8 cellular contexts compared by ENCODE assay signal in genomic region chr2:37625781-37626548, GRCh38. TPM values are rescaled to one million over a fixed set of nuclear protein-coding genes. Genes with fewer than 3 reads are reported as not detected.
DNase-seq lines count a peak whose midpoint lies in the region; ATAC-seq, FAIRE-seq and TF ChIP-seq lines count a peak whose summit lies in the region.

No MANE protein-coding gene starts in this region.

- H3K36me3 Mint-ChIP-seq in T-cell (peaks cover 18% of the 10 kb centered on the region), brain (no peaks in the 10 kb centered on the region)

- POLR2A ChIA-PET in T-cell (lab: Charles Lee): interaction anchor here in 1 of 2 donors (0.6 to 0.7 kb wide), 2 partner anchors 39 to 303 kb away, joined by 3 read pairs; no protein-coding TSS in a partner anchor

- WGBS in small intestine, 3 donors: 55 to 76% (median 59%) methylated on average over 12 of the region's 12 CpGs

- no peak overlapping the region for H3K4me3 ChIP-seq in small intestine (ENCODE audit: low read depth in 1 of 2, low read length in 2 of 2)
- H3K4me3 ChIP-seq in breast epithelium: no peak overlapping the region

- intact Hi-C loops in breast epithelium (cut with DNase I; ENCODE audit: low total_unique reads): no loop called here

- peak; percentile 42 to 45 (median 42) for DNase-seq in stimulated activated CD4-positive, alpha-beta T cell treated with anti-CD3 and anti-CD28 coated beads, Interleukin-12 subunit alpha, Interleukin-12 subunit beta, amount 100 ng/mL, for 48 hours (ENCODE audit: low read depth in 2 of 3, low spot score in 1 of 3)
- DNase-seq in stimulated activated CD4-positive, alpha-beta T cell treated with anti-CD3 and anti-CD28 coated beads, Interleukin-12 subunit alpha, Interleukin-12 subunit beta, amount 100 ng/mL, for 4 hours: no peak
- DNase-seq in T-cell (peak; percentile 40 to 81 (median 60)), small intestine (peak; percentile 19), 8988T (no peak), breast epithelium (ENCODE audit: low spot score in 2 of 2) (no peak), NCI-H1930 (lab: John Stamatoyannopoulos, UW) (no peak)

- H3K27me3 ChIP-seq in small intestine (ENCODE audit: control insufficient read depth in 2 of 2, insufficient read depth in 2 of 2, low read length in 2 of 2) (no peaks in the 10 kb centered on the region), breast epithelium (no peaks in the 10 kb centered on the region)

- no peaks in the 10 kb centered on the region for H3K27me3 Mint-ChIP-seq in T-cell
- no peaks in the 10 kb centered on the region for H3K27me3 Mint-ChIP-seq in brain

- peaks cover 0 to 5% (median 0%) of the 10 kb centered on the region in 3 donors for H3K9me3 Mint-ChIP-seq in T-cell
- H3K9me3 Mint-ChIP-seq in brain: peaks cover 0 to 9% (median 0%) of the 10 kb centered on the region in 5 experiments

- H3K9me3 ChIP-seq in small intestine (ENCODE audit: control insufficient read depth, low read depth) (no peaks in the 10 kb centered on the region), breast epithelium (no peaks in the 10 kb centered on the region)

- H3K4me3 Mint-ChIP-seq in T-cell: peak overlapping the region; percentile 55 to 67 (median 62)
- H3K4me3 Mint-ChIP-seq in brain: peak overlapping the region in 2 of 5 experiments; percentile 27 to 52

- no peak for FAIRE-seq in small intestine (lab: Jason Lieb, UNC)

- no peaks in the 10 kb centered on the region for H3K36me3 ChIP-seq in small intestine (ENCODE audit: control insufficient read depth in 2 of 2, insufficient read depth in 2 of 2, low read length in 2 of 2)
- H3K36me3 ChIP-seq in breast epithelium: no peaks in the 10 kb centered on the region

- H3K27ac ChIP-seq in small intestine (ENCODE audit: low read depth in 1 of 2, low read length in 1 of 2) (peak overlapping the region; percentile 26 to 77), breast epithelium (no peak overlapping the region)

- ATAC-seq in T-cell (replicated peaks in 1 of 4): peak; percentile 91 to 97 (median 94)

- CTCF ChIA-PET in T-cell (lab: Charles Lee): interaction anchor here (1.0 to 1.6 kb wide), 4 partner anchors 10 to 211 kb away, joined by 3 read pairs; no protein-coding TSS in a partner anchor

- H3K4me1 ChIP-seq in small intestine (ENCODE audit: control insufficient read depth in 2 of 2, insufficient read depth in 1 of 2, low read depth in 1 of 2, low read length in 1 of 2): peaks cover 0 to 3% of the 10 kb centered on the region in 2 donors
- H3K4me1 ChIP-seq in breast epithelium: no peaks in the 10 kb centered on the region

- peak overlapping the region; percentile 95 to 96 for H3K27ac Mint-ChIP-seq in T-cell
- peak overlapping the region in 4 of 5 experiments; percentile 52 to 90 (median 78) for H3K27ac Mint-ChIP-seq in brain

- TF ChIP-seq POLR2A in breast epithelium (IDR thresholded peaks at IDR 0.05): no peak

- TF ChIP-seq CTCF in brain (conservative IDR thresholded peaks at IDR 0.05): no peak
- no peak for TF ChIP-seq CTCF in breast epithelium (IDR thresholded peaks at IDR 0.05)

- H3K4me1 Mint-ChIP-seq in T-cell (peaks cover 59 to 86% (median 77%) of the 10 kb centered on the region in 3 donors), brain (peaks cover 55% of the 10 kb centered on the region)

RNA-seq across cellular contexts. Expression of gene CDC42EP3, which starts 45.5 kb away (rescaled TPM):
- total RNA-seq in T-cell (10 to 100 TPM; 30.0 to 60.3 (median 37.6) TPM), breast epithelium (10 to 100 TPM; 19.5 to 35.7 (median 35.7) TPM)
- polyA plus RNA-seq in brain (ENCODE audit: insufficient read depth, low read depth, low replicate concordance) (25.9 TPM), small intestine (10 to 100 TPM in 1 of 3 donors, 1 to 10 TPM in 2; 1.1 to 10.6 (median 3.2) TPM)

Comparison
In these comparisons a context has a peak if more than half of its experiments do, and no peak if none do; other contexts are left out.
1. DNase-seq: peak in stimulated activated CD4-positive, alpha-beta T cell treated with anti-CD3 and anti-CD28 coated beads, Interleukin-12 subunit alpha, Interleukin-12 subunit beta, amount 100 ng/mL, for 48 hours (3 of 3), T-cell (34 of 34) and small intestine (single experiment); none in stimulated activated CD4-positive, alpha-beta T cell treated with anti-CD3 and anti-CD28 coated beads, Interleukin-12 subunit alpha, Interleukin-12 subunit beta, amount 100 ng/mL, for 4 hours (single experiment), 8988T (single experiment), breast epithelium (0 of 2) and NCI-H1930 (0 of 2).
2. H3K27ac ChIP-seq: peak in small intestine (2 of 2); none in breast epithelium (0 of 2).